ENCODE assay signal across 9 cellular contexts in the genomic region with DNA sequence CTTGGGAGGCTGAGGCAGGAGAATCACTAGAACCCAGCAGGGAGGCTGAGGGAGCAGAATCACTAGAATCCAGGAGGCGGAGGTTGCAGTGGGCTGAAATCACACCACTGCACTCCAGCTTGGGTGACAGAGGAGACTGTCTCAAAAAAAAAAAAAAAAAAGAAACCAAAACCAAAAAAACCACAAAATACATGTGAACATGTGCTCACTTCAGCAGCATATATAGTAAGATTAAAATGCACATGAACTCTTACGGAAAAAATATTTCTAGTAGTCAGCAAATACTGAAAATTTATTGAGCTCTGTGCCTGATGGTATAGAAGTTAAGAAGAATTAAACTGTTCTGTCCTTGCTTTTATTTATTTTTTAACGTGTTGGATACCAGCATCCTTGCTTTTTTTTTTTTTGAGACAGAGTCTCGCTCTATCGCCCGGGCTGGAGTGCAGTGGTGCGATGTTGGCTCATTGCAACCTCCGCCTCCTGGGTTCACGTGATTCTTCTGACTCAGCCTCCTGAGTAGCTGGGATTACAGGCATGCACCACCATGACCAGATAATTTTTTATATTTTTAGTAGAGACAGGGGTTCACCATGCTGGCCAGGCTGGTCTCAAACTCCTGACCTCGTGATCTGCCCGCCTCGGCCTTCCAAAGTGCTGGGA. TPM values are rescaled to one million over a fixed set of nuclear protein-coding genes. Genes with fewer than 3 reads are reported as not detected.
DNase-seq lines count a peak whose midpoint lies in the region; ATAC-seq, FAIRE-seq and TF ChIP-seq lines count a peak whose summit lies in the region.
"Had no signal": no experiment of that assay in that cellular context is flagged by ENCODE, and none has a peak within 500 bp of the region (broad histone marks: within the 10 kb centered on the region; RNA-seq: fewer than 3 reads in every experiment).

No MANE protein-coding gene starts in this region.

- H3K9me3 ChIP-seq in upper lobe of left lung, result no peaks in the 10 kb centered on the region

- no peak overlapping the region for H3K27ac Mint-ChIP-seq in mesothelial cell of epicardium

- no peak overlapping the region for H3K4me3 ChIP-seq in upper lobe of left lung
- H3K4me3 ChIP-seq: dorsolateral prefrontal cortex had no signal

- DNase-seq in GM19239 (ENCODE audit: insufficient read length, low spot score), result no peak
- DNase-seq in activated CD4-positive, alpha-beta T cell treated with anti-CD3 and anti-CD28 coated beads, Interleukin-2, amount 50 U/mL, for 1 hour, result peak; percentile 24
- peak; percentile 54 for DNase-seq in stimulated activated CD4-positive, alpha-beta T cell treated with anti-CD3 and anti-CD28 coated beads, Interleukin-4, amount 100 ng/mL, for 1 hour
- no peak for DNase-seq in upper lobe of left lung
- no peak for DNase-seq in mesothelial cell of epicardium (ENCODE audit: low spot score in 2 of 2, unreplicated experiment in 2 of 2)
- DNase-seq in COLO668 (lab: John Stamatoyannopoulos, UW; ENCODE audit: unreplicated experiment), result no peak
- DNase-seq: dorsolateral prefrontal cortex had no signal

- 89 to 92% methylated on average over 12 of the region's 12 CpGs for WGBS in upper lobe of left lung, 2 donors

- TF ChIP-seq CTCF in upper lobe of left lung (IDR thresholded peaks at IDR 0.05) (no peak), mesothelial cell of epicardium (IDR thresholded peaks at IDR 0.05; ENCODE audit: unreplicated experiment) (no peak)

- no peaks in the 10 kb centered on the region for H3K9me3 Mint-ChIP-seq in mesothelial cell of epicardium

- no peak overlapping the region for H3K27ac ChIP-seq in upper lobe of left lung
- H3K27ac ChIP-seq: dorsolateral prefrontal cortex had no signal

- ATAC-seq in HG02885 (IDR thresholded peaks at IDR 0.05; ENCODE audit: poor library complexity, unreplicated experiment), result peak; percentile 79
- no peak for ATAC-seq in upper lobe of left lung (ENCODE audit: low FRiP score in 2 of 2)
- no peak for ATAC-seq in SK-N-SH treated with all-trans-retinoic acid at 6 μM for 48 hours

- H3K4me3 Mint-ChIP-seq in mesothelial cell of epicardium, result no peak overlapping the region

- no peaks in the 10 kb centered on the region for H3K4me1 Mint-ChIP-seq in mesothelial cell of epicardium

- H3K27me3 Mint-ChIP-seq in mesothelial cell of epicardium (ENCODE audit: low read depth), result no peaks in the 10 kb centered on the region

- H3K36me3 Mint-ChIP-seq in mesothelial cell of epicardium, result no peaks in the 10 kb centered on the region

- peak; percentile 45 for FAIRE-seq in GM19239 (lab: Jason Lieb, UNC)

- H3K27me3 ChIP-seq in upper lobe of left lung, result no peaks in the 10 kb centered on the region
- H3K27me3 ChIP-seq: dorsolateral prefrontal cortex had no signal

- TF ChIP-seq POLR2A in upper lobe of left lung (IDR thresholded peaks at IDR 0.05), result no peak

- H3K36me3 ChIP-seq in upper lobe of left lung, result no peaks in the 10 kb centered on the region

- no peak for TF ChIP-seq EP300 in upper lobe of left lung (IDR thresholded peaks at IDR 0.05)

- no peaks in the 10 kb centered on the region for H3K4me1 ChIP-seq in upper lobe of left lung

TF ChIP-seq in SK-N-SH treated with all-trans-retinoic acid at 6 μM for 48 hours, 23 proteins besides CTCF, POLR2A, EP300 and RAD21:
- TF ChIP-seq, protein P1, sequence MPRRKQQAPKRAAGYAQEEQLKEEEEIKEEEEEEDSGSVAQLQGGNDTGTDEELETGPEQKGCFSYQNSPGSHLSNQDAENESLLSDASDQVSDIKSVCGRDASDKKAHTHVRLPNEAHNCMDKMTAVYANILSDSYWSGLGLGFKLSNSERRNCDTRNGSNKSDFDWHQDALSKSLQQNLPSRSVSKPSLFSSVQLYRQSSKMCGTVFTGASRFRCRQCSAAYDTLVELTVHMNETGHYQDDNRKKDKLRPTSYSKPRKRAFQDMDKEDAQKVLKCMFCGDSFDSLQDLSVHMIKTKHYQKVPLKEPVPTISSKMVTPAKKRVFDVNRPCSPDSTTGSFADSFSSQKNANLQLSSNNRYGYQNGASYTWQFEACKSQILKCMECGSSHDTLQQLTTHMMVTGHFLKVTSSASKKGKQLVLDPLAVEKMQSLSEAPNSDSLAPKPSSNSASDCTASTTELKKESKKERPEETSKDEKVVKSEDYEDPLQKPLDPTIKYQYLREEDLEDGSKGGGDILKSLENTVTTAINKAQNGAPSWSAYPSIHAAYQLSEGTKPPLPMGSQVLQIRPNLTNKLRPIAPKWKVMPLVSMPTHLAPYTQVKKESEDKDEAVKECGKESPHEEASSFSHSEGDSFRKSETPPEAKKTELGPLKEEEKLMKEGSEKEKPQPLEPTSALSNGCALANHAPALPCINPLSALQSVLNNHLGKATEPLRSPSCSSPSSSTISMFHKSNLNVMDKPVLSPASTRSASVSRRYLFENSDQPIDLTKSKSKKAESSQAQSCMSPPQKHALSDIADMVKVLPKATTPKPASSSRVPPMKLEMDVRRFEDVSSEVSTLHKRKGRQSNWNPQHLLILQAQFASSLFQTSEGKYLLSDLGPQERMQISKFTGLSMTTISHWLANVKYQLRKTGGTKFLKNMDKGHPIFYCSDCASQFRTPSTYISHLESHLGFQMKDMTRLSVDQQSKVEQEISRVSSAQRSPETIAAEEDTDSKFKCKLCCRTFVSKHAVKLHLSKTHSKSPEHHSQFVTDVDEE (CRISPR knock-in tag; IDR thresholded peaks at IDR 0.05), result no peak
- no peak for TF ChIP-seq OSR1 (CRISPR knock-in tag; IDR thresholded peaks at IDR 0.05)

RNA-seq across cellular contexts. Expression of a gene that starts 9.6 kb away (rescaled TPM):
- total RNA-seq in upper lobe of left lung (10 to 100 TPM in 3 of 6 donors, 1 to 10 TPM in 3; 4.5 to 25.0 (median 11.0) TPM), mesothelial cell of epicardium (2.7 to 3.4 TPM (median 2.8 TPM) in 3 replicates)

RNA-seq across cellular contexts. Expression of a gene that starts 18.3 kb away (rescaled TPM):
- total RNA-seq in upper lobe of left lung (100 to 1,000 TPM in 5 of 6 donors, 10 to 100 TPM in 1; 80.7 to 225 (median 177) TPM), mesothelial cell of epicardium (163 to 169 TPM (median 165 TPM) in 3 replicates)

RNA-seq across cellular contexts. Expression of a gene that starts 55.9 kb away (rescaled TPM):
- total RNA-seq in upper lobe of left lung, result 1 to 10 TPM in 3 of 6 donors, not detected in 3; 2.5 to 4.0 (median 2.7) TPM
- not detected in 3 replicates for total RNA-seq in mesothelial cell of epicardium

Comparison
In these comparisons a context has a peak if more than half of its experiments do, and no peak if none do; other contexts are left out.
1. DNase-seq: peak in activated CD4-positive, alpha-beta T cell treated with anti-CD3 and anti-CD28 coated beads, Interleukin-2, amount 50 U/mL, for 1 hour (single experiment) and stimulated activated CD4-positive, alpha-beta T cell treated with anti-CD3 and anti-CD28 coated beads, Interleukin-4, amount 100 ng/mL, for 1 hour (single experiment); none in GM19239 (single experiment), upper lobe of left lung (0 of 2), mesothelial cell of epicardium (0 of 2) and COLO668 (single experiment).